12 cellular contexts compared by ENCODE assay signal in the genomic region with DNA sequence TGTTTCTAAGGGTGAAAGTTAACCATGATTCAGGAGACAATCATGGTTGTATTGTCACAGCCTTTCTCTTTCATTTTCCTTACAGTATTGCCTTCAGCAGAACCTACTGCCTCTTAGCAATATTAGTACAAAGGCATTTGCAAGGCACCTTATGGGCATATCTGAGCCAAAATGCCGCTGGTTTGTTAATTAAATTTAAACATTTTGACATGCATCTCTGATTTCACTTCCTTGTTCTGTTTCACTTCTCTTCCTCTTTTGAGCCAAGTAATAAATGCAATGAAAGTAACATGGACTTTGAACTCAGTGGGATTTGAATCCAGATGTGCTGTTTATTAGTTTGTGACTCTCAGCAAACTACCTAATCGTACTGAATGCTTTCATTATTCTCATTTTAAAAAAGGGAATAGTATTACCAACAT.
A peak's percentile ranks its signal among the peaks of the same experiment; 100 is the strongest.
DNase-seq lines count a peak whose midpoint lies in the region; ATAC-seq and TF ChIP-seq lines count a peak whose summit lies in the region.
"Had no signal": no experiment of that assay in that cellular context is flagged by ENCODE, and none has a peak within 500 bp of the region (broad histone marks: within the 10 kb centered on the region; RNA-seq: fewer than 3 reads in every experiment).

No MANE protein-coding gene starts in this region.

- H3K36me3 ChIP-seq in OCI-LY7 (ENCODE audit: insufficient read depth, low read length), result no peaks in the 10 kb centered on the region
- H3K36me3 ChIP-seq in neuronal stem cell (replicated peaks in 1 of 2; ENCODE audit: control insufficient read depth in 2 of 2, insufficient read depth in 2 of 2, low read length in 2 of 2), result no peaks in the 10 kb centered on the region
- no peaks in the 10 kb centered on the region for H3K36me3 ChIP-seq in adrenal gland (replicated peaks in 1 of 2)
- H3K36me3 ChIP-seq in SK-N-SH (replicated peaks in 1 of 2; ENCODE audit: control insufficient read depth in 1 of 2, insufficient read depth in 2 of 2, low read length in 1 of 2), result no peaks in the 10 kb centered on the region
- H3K36me3 ChIP-seq: Peyer's patch had no signal

- no peak for TF ChIP-seq RAD21 in SK-N-SH (IDR thresholded peaks at IDR 0.05; ENCODE audit: low read length)

- no peak overlapping the region for H3K4me3 ChIP-seq in OCI-LY7 (ENCODE audit: low read depth, low read length, poor library complexity, severe bottlenecking)
- H3K4me3 ChIP-seq in neuronal stem cell (ENCODE audit: low read length in 2 of 2), result no peak overlapping the region
- H3K4me3 ChIP-seq in adrenal gland, result no peak overlapping the region
- H3K4me3 ChIP-seq in SK-N-SH (ENCODE audit: low read depth in 2 of 2, low read length in 1 of 2), result no peak overlapping the region
- H3K4me3 ChIP-seq: lung had no signal

- H3K4me1 ChIP-seq in OCI-LY7 (ENCODE audit: insufficient read depth, low read length, poor library complexity, severe bottlenecking) (peaks cover 9% of the 10 kb centered on the region), neuronal stem cell (ENCODE audit: control insufficient read depth in 2 of 2, insufficient read depth in 1 of 2, low read depth in 1 of 2, low read length in 2 of 2) (peaks cover 0 to 2% of the 10 kb centered on the region in 2 donors), adrenal gland (replicated peaks in 1 of 2) (no peaks in the 10 kb centered on the region), SK-N-SH (ENCODE audit: control insufficient read depth in 1 of 2, insufficient read depth in 2 of 2, low read depth in 1 of 2, low read length in 1 of 2) (no peaks in the 10 kb centered on the region)

- CTCF ChIA-PET in OCI-LY7 (lab: Charles Lee; ENCODE audit: unreplicated experiment), result no interaction called here
- CTCF ChIA-PET in SK-N-SH (lab: Yijun Ruan, JAX), result no interaction called here

- H3K27ac ChIP-seq in OCI-LY7 (ENCODE audit: low read depth, low read length, poor library complexity, severe bottlenecking), result no peak overlapping the region
- no peak overlapping the region for H3K27ac ChIP-seq in neuronal stem cell (replicated peaks; ENCODE audit: low read length)
- H3K27ac ChIP-seq in adrenal gland, result peak overlapping the region in 1 of 5 donors; percentile 30
- H3K27ac ChIP-seq in SK-N-SH (ENCODE audit: low read depth in 2 of 2, low read length in 1 of 2), result no peak overlapping the region

- H3K9me2 ChIP-seq in OCI-LY7 (ENCODE audit: insufficient read depth, low read length) (no peaks in the 10 kb centered on the region; the same call in 1 of the 2 replicates), SK-N-SH (no peaks in the 10 kb centered on the region)

- H2BK12ac ChIP-seq in neuronal stem cell (ENCODE audit: low read length), result no peak overlapping the region

- H3K79me1 ChIP-seq in neuronal stem cell (ENCODE audit: low read depth, low read length), result no peaks in the 10 kb centered on the region

- H3K9ac ChIP-seq in neuronal stem cell (ENCODE audit: low read depth, low read length, poor library complexity) (no peak overlapping the region), SK-N-SH (no peak overlapping the region)

- intact Hi-C loops in OCI-LY7 (cut with micrococcal nuclease; ENCODE audit: unreplicated experiment), result no loop called here
- intact Hi-C loops in adrenal gland (cut with DNase I), result no loop called here

- H3K4ac ChIP-seq in neuronal stem cell (ENCODE audit: low read length), result no peak overlapping the region

- DNase-seq in CD1c-positive myeloid dendritic cell (ENCODE audit: extremely low spot score), result peak; percentile 84
- DNase-seq in OCI-LY7 (ENCODE audit: low spot score), result peak; percentile 57
- no peak for DNase-seq in neuronal stem cell (ENCODE audit: low spot score)
- no peak for DNase-seq in NCI-H1105 (lab: John Stamatoyannopoulos, UW)
- no peak for DNase-seq in adrenal gland
- no peak for DNase-seq in SK-N-SH
- DNase-seq: Peyer's patch; stimulated activated CD4-positive, alpha-beta T cell treated with anti-CD3 and anti-CD28 coated beads, Interleukin-2, amount 100 ng/mL, for 48 hours had no signal

- no peak overlapping the region for H4K8ac ChIP-seq in neuronal stem cell (ENCODE audit: low read depth, low read length)

- H3K9me3 ChIP-seq in OCI-LY7 (ENCODE audit: low read length) (no peaks in the 10 kb centered on the region), neuronal stem cell (replicated peaks in 1 of 2; ENCODE audit: control insufficient read depth in 2 of 2, insufficient read depth in 1 of 2, low read depth in 1 of 2, low read length in 2 of 2) (no peaks in the 10 kb centered on the region), adrenal gland (replicated peaks in 1 of 3) (no peaks in the 10 kb centered on the region), SK-N-SH (no peaks in the 10 kb centered on the region)
- H3K9me3 ChIP-seq: Peyer's patch had no signal

- H3K18ac ChIP-seq in neuronal stem cell (ENCODE audit: low read length), result no peak overlapping the region

- no peak overlapping the region for H2AK5ac ChIP-seq in neuronal stem cell (ENCODE audit: low read depth, low read length)

- no peak overlapping the region for H2BK15ac ChIP-seq in neuronal stem cell (ENCODE audit: low read length)

- H2BK120ac ChIP-seq in neuronal stem cell (ENCODE audit: low read depth, low read length), result no peak overlapping the region

- no peak overlapping the region for H2BK5ac ChIP-seq in neuronal stem cell (ENCODE audit: low read length)

- POLR2A ChIA-PET in OCI-LY7 (lab: Charles Lee) (interaction anchor here (0.6 to 1.1 kb wide), 3 partner anchors 45 to 451 kb away, joined by 3 read pairs; no protein-coding TSS in a partner anchor), SK-N-SH (lab: Yijun Ruan, JAX) (no interaction called here)

- H4K91ac ChIP-seq in neuronal stem cell (ENCODE audit: low read depth, low read length, poor library complexity), result no peak overlapping the region

- TF ChIP-seq CTCF in OCI-LY7 (conservative IDR thresholded peaks at IDR 0.05; ENCODE audit: low read length) (no peak), adrenal gland (IDR thresholded peaks at IDR 0.05) (no peak), SK-N-SH (IDR thresholded peaks at IDR 0.05) (no peak)

- H3K27me3 ChIP-seq in neuronal stem cell (ENCODE audit: control insufficient read depth in 3 of 3, insufficient read depth in 3 of 3, low read depth in 1 of 3, low read length in 3 of 3) (no peaks in the 10 kb centered on the region), adrenal gland (no peaks in the 10 kb centered on the region), SK-N-SH (ENCODE audit: insufficient read depth) (no peaks in the 10 kb centered on the region)
- H3K27me3 ChIP-seq: Peyer's patch had no signal

- TF ChIP-seq POLR2A in adrenal gland (IDR thresholded peaks at IDR 0.05), result no peak

- BruUV-seq in OCI-LY7 (replicated peaks; lab: Mats Ljungman, UMichigan), result no TSS peak

- no CpG with 5 or more reads among the region's 2 CpGs for WGBS in neuronal stem cell (ENCODE audit: extremely low coverage in 2 of 2, insufficient read length in 2 of 2, insufficient replicate concordance in 1 of 2), 2 donors
- WGBS in adrenal gland, 4 donors, result 72 to 84% (median 81%) methylated on average over 2 of the region's 2 CpGs
- WGBS in SK-N-SH (ENCODE audit: low lambda C conversion rate), result 47% methylated on average over 2 of the region's 2 CpGs

- no peaks in the 10 kb centered on the region for H3F3A ChIP-seq in SK-N-SH (replicated peaks; ENCODE audit: insufficient read depth)

- H3K79me2 ChIP-seq in OCI-LY7 (ENCODE audit: insufficient read depth, low read depth, low read length), result no peaks in the 10 kb centered on the region
- no peaks in the 10 kb centered on the region for H3K79me2 ChIP-seq in SK-N-SH (ENCODE audit: insufficient read depth)

- H3K4me2 ChIP-seq in OCI-LY7 (ENCODE audit: low read length) (peak overlapping the region; percentile 27), neuronal stem cell (ENCODE audit: insufficient read depth, low read length, poor library complexity, severe bottlenecking) (no peak overlapping the region), SK-N-SH (no peak overlapping the region)

- H4K20me1 ChIP-seq in OCI-LY7 (ENCODE audit: insufficient read depth, low read length) (no peaks in the 10 kb centered on the region), SK-N-SH (ENCODE audit: insufficient read depth) (no peaks in the 10 kb centered on the region)

- ATAC-seq in GM19468 (IDR thresholded peaks at IDR 0.05; ENCODE audit: extremely low read depth, unreplicated experiment) (peak; percentile 87), HG03103 (IDR thresholded peaks at IDR 0.05; ENCODE audit: low read depth, unreplicated experiment) (peak; percentile 86)
- ATAC-seq: HCT116 had no signal

- no peak overlapping the region for H3K14ac ChIP-seq in neuronal stem cell (ENCODE audit: low read length)

- no peak overlapping the region for H3K23ac ChIP-seq in neuronal stem cell (ENCODE audit: low read depth, low read length, poor library complexity)

- peak overlapping the region; percentile 43; the same call in 1 of the 2 replicates for H2AFZ ChIP-seq in OCI-LY7 (ENCODE audit: low read length)
- no peak overlapping the region for H2AFZ ChIP-seq in neuronal stem cell (ENCODE audit: low read length)
- H2AFZ ChIP-seq in SK-N-SH (ENCODE audit: low read depth), result no peak overlapping the region

- TF ChIP-seq EP300 in SK-N-SH (IDR thresholded peaks at IDR 0.05; ENCODE audit: borderline replicate concordance in 1 of 2, low read depth in 1 of 2, low read length in 1 of 2), result no peak

TF ChIP-seq in SK-N-SH, 30 proteins besides CTCF, POLR2A, EP300 and RAD21 (continues in another document):
- TF ChIP-seq FOXJ3 (CRISPR knock-in tag; IDR thresholded peaks at IDR 0.05) (no peak), RFX5 (IDR thresholded peaks at IDR 0.05; ENCODE audit: low read length) (no peak), EZH2phosphoT487 (IDR thresholded peaks at IDR 0.05; ENCODE audit: borderline replicate concordance, low read depth) (no peak), POLR2AphosphoS5 (IDR thresholded peaks at IDR 0.05; ENCODE audit: low read depth, low read length) (no peak), GATA2 (CRISPR knock-in tag; IDR thresholded peaks at IDR 0.05) (no peak), NFIC (IDR thresholded peaks at IDR 0.05; ENCODE audit: borderline replicate concordance) (no peak)
- TF ChIP-seq, protein P1, sequence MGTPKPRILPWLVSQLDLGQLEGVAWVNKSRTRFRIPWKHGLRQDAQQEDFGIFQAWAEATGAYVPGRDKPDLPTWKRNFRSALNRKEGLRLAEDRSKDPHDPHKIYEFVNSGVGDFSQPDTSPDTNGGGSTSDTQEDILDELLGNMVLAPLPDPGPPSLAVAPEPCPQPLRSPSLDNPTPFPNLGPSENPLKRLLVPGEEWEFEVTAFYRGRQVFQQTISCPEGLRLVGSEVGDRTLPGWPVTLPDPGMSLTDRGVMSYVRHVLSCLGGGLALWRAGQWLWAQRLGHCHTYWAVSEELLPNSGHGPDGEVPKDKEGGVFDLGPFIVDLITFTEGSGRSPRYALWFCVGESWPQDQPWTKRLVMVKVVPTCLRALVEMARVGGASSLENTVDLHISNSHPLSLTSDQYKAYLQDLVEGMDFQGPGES (IDR thresholded peaks at IDR 0.05; ENCODE audit: low read depth, low read length), result no peak

Comparison
In these comparisons a context has a peak if more than half of its experiments do, and no peak if none do; other contexts are left out.
1. DNase-seq: peak in CD1c-positive myeloid dendritic cell (single experiment) and OCI-LY7 (single experiment); none in neuronal stem cell (single experiment), NCI-H1105 (single experiment), adrenal gland (0 of 7) and SK-N-SH (single experiment).